In the genomic region with DNA sequence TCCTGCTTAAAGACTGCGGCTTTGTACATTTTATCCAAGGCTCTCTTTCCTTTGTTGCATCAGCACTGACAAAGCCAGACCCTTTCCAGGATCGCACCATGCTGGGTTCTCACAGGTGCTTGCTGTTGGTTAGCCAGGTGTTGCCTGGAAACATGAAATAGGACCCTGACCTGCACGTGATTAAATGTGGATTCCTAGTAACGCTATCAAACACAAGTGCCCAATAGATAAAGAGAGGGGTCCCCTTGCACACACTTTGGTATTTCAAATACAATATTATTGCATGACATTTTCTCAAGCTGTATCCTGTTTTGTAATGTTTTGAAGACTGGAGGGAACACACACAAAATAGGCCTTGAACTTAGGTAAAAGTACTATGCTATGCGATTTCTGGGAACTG, we compare ENCODE assay signal across 17 cellular contexts.
DNase-seq lines count a peak whose midpoint lies in the region; ATAC-seq and TF ChIP-seq lines count a peak whose summit lies in the region.
"Had no signal": no experiment of that assay in that cellular context is flagged by ENCODE, and none has a peak within 500 bp of the region (broad histone marks: within the 10 kb centered on the region; RNA-seq: fewer than 3 reads in every experiment).

No MANE protein-coding gene starts in this region.

- TF ChIP-seq CTCF in glutamatergic neuron (IDR thresholded peaks at IDR 0.05; ENCODE audit: partially characterized antibody, unreplicated experiment): no peak
- no peak for TF ChIP-seq CTCF in CD4-positive, alpha-beta T cell (IDR thresholded peaks at IDR 0.05)

- H3K27me3 ChIP-seq in rectal smooth muscle tissue (ENCODE audit: control insufficient read depth, insufficient read depth, low read length): no peaks in the 10 kb centered on the region
- no peaks in the 10 kb centered on the region for H3K27me3 ChIP-seq in CD4-positive, alpha-beta T cell (ENCODE audit: control insufficient read depth, insufficient read depth, low read length)
- H3K27me3 ChIP-seq: foreskin keratinocyte had no signal

- no peaks in the 10 kb centered on the region for H3K9me3 ChIP-seq in CD4-positive, alpha-beta T cell (ENCODE audit: control insufficient read depth, low read length)

- peaks cover 23% of the 10 kb centered on the region for H3K4me1 Mint-ChIP-seq in glutamatergic neuron (ENCODE audit: low read depth, unreplicated experiment)
- H3K4me1 Mint-ChIP-seq in CD4-positive, alpha-beta T cell (ENCODE audit: low read depth): no peaks in the 10 kb centered on the region

- H3K27ac ChIP-seq in rectal smooth muscle tissue (ENCODE audit: low read depth, low read length): peak overlapping the region; percentile 23
- H3K27ac ChIP-seq in CD4-positive, alpha-beta T cell (ENCODE audit: low read depth, low read length): no peak overlapping the region
- H3K27ac ChIP-seq: C4-2B, foreskin keratinocyte, skin epidermis had no signal

- no peaks in the 10 kb centered on the region for H3K36me3 ChIP-seq in rectal smooth muscle tissue (ENCODE audit: control insufficient read depth, insufficient read depth, low read length)

- H3K4me3 Mint-ChIP-seq in glutamatergic neuron (ENCODE audit: unreplicated experiment): no peak overlapping the region
- H3K4me3 Mint-ChIP-seq in CD4-positive, alpha-beta T cell: no peak overlapping the region
- H3K4me3 Mint-ChIP-seq: activated CD4-positive, alpha-beta T cell treated with anti-CD3 and anti-CD28 coated beads for 36 hours; HFFc6; natural killer cell treated with Interleukin-12 subunit alpha and Interleukin-12 subunit beta and Interleukin-15 and Interleukin-18, amount 100 ng/mL, for 72 hours had no signal

- peaks cover 15% of the 10 kb centered on the region for H3K27me3 Mint-ChIP-seq in glutamatergic neuron (ENCODE audit: unreplicated experiment)
- no peaks in the 10 kb centered on the region for H3K27me3 Mint-ChIP-seq in CD4-positive, alpha-beta T cell
- H3K27me3 Mint-ChIP-seq: activated CD4-positive, alpha-beta T cell treated with anti-CD3 and anti-CD28 coated beads for 36 hours had no signal

- intact Hi-C loops in posterior vena cava (cut with DNase I): no loop called here
- intact Hi-C loops in CD4-positive, alpha-beta T cell (cut with DNase I, micrococcal nuclease): no loop called here

- no peak overlapping the region for H3K4me3 ChIP-seq in rectal smooth muscle tissue (ENCODE audit: low read length)
- H3K4me3 ChIP-seq: skin epidermis had no signal

- H3K9me3 Mint-ChIP-seq in glutamatergic neuron (ENCODE audit: unreplicated experiment): peaks cover 21% of the 10 kb centered on the region
- H3K9me3 Mint-ChIP-seq in CD4-positive, alpha-beta T cell: peaks cover 5% of the 10 kb centered on the region
- H3K9me3 Mint-ChIP-seq: HFFc6; natural killer cell treated with Interleukin-12 subunit alpha and Interleukin-12 subunit beta and Interleukin-15 and Interleukin-18, amount 100 ng/mL, for 72 hours had no signal

- no peaks in the 10 kb centered on the region for H3K36me3 Mint-ChIP-seq in glutamatergic neuron (ENCODE audit: unreplicated experiment)
- H3K36me3 Mint-ChIP-seq in CD4-positive, alpha-beta T cell (ENCODE audit: low read depth): no peaks in the 10 kb centered on the region

- peaks cover 18% of the 10 kb centered on the region for H3K4me1 ChIP-seq in rectal smooth muscle tissue (ENCODE audit: control insufficient read depth, insufficient read depth, low read length)

- POLR2A ChIA-PET in CD4-positive, alpha-beta T cell (lab: Charles Lee): no interaction called here

- no peak overlapping the region for H3K9ac ChIP-seq in rectal smooth muscle tissue (ENCODE audit: low read length)

- DNase-seq in NCI-H1417 (lab: John Stamatoyannopoulos, UW) (peak; percentile 81 to 99 (median 90)), NCI-H2196 treated with DMSO at 0.1 percent for 48 hours (lab: John Stamatoyannopoulos, UW; ENCODE audit: unreplicated experiment) (peak; percentile 81), glutamatergic neuron (no peak), posterior vena cava (ENCODE audit: low spot score) (no peak), DMS114 treated with DMSO at 0.1 percent for 48 hours (lab: John Stamatoyannopoulos, UW; ENCODE audit: unreplicated experiment) (no peak)
- DNase-seq in CD4-positive, alpha-beta T cell: no peak
- DNase-seq: activated CD4-positive, alpha-beta T cell treated with anti-CD3 and anti-CD28 coated beads for 36 hours; amygdala; effector CD8-positive, alpha-beta T cell; foreskin keratinocyte; HFFc6; left cardiac atrium; OCI-M1 had no signal

- no peak for ATAC-seq in CD4-positive, alpha-beta T cell (ENCODE audit: poor library complexity)
- ATAC-seq: activated CD4-positive, alpha-beta T cell treated with anti-CD3 and anti-CD28 coated beads for 36 hours; foreskin keratinocyte; left cardiac atrium; natural killer cell treated with Interleukin-12 subunit alpha and Interleukin-12 subunit beta and Interleukin-15 and Interleukin-18, amount 100 ng/mL, for 72 hours had no signal

- CTCF ChIA-PET in CD4-positive, alpha-beta T cell (lab: Charles Lee): no interaction called here

- peak overlapping the region; percentile 76 for H3K27ac Mint-ChIP-seq in glutamatergic neuron (ENCODE audit: unreplicated experiment)
- no peak overlapping the region for H3K27ac Mint-ChIP-seq in CD4-positive, alpha-beta T cell
- H3K27ac Mint-ChIP-seq: activated CD4-positive, alpha-beta T cell treated with anti-CD3 and anti-CD28 coated beads for 36 hours; HFFc6; natural killer cell treated with Interleukin-12 subunit alpha and Interleukin-12 subunit beta and Interleukin-15 and Interleukin-18, amount 100 ng/mL, for 72 hours had no signal

Comparison
In these comparisons a context has a peak if more than half of its experiments do, and no peak if none do; other contexts are left out.
1. DNase-seq: peak in NCI-H1417 (3 of 3) and NCI-H2196 treated with DMSO at 0.1 percent for 48 hours (single experiment); none in glutamatergic neuron (single experiment), posterior vena cava (single experiment), CD4-positive, alpha-beta T cell (0 of 10) and DMS114 treated with DMSO at 0.1 percent for 48 hours (single experiment).